8 cellular contexts compared by ENCODE assay signal in the genomic region with DNA sequence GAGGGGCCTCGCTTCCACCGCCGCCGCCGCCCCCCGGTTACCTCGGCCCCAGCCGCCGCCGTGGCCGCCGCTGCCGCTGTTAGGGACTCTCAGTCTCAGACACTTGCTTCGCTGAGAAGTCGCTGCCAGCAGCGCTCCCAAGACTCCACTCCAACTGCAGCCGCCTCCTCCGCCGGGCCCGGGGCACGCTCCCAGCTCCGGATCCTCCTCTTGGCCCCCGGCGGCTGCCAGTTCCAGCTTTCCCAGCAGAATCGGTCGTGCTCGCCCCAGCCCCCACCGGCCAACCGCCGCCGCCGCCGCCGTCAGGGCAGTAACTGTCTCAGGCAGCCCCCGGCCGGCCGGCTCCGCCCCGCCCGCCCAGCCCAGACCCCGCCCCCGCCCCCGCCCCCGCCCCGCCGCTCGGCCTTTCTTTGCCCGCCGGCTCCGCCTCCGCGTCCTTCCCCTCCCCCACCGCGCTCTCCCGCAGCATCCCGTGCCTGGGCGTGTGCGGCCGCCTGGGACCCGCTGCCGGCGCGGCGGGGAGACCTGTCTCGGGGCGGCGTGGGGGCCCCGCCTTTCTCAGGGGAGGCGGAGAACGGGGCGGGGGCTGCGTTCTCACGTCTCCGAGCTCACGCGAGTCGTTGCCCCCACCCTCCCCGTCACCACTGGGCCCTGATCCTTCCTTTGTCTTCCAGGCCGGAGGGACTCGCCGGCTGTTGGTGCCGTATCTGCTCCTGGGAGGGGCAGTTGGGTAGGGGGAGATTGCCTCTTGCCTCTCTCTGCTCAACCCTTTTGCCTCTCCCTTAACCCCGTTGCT. TPM values are rescaled to one million over a fixed set of nuclear protein-coding genes. Genes with fewer than 3 reads are reported as not detected.
DNase-seq lines count a peak whose midpoint lies in the region; ATAC-seq and TF ChIP-seq lines count a peak whose summit lies in the region.

A gene with protein sequence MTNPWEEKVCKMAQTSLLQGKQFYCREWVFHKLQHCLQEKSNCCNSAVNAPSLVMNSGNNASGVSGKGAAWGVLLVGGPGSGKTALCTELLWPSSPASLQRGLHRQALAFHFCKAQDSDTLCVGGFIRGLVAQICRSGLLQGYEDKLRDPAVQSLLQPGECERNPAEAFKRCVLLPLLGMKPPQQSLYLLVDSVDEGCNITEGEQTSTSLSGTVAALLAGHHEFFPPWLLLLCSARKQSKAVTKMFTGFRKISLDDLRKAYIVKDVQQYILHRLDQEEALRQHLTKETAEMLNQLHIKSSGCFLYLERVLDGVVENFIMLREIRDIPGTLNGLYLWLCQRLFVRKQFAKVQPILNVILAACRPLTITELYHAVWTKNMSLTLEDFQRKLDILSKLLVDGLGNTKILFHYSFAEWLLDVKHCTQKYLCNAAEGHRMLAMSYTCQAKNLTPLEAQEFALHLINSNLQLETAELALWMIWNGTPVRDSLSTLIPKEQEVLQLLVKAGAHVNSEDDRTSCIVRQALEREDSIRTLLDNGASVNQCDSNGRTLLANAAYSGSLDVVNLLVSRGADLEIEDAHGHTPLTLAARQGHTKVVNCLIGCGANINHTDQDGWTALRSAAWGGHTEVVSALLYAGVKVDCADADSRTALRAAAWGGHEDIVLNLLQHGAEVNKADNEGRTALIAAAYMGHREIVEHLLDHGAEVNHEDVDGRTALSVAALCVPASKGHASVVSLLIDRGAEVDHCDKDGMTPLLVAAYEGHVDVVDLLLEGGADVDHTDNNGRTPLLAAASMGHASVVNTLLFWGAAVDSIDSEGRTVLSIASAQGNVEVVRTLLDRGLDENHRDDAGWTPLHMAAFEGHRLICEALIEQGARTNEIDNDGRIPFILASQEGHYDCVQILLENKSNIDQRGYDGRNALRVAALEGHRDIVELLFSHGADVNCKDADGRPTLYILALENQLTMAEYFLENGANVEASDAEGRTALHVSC (N-terminal part only) (minus strand): TSS at position 316 of the 796 bp plus-strand sequence. CDS start 2,221 bp downstream, outside the sequence.

- no peaks in the 10 kb centered on the region for H3K27me3 ChIP-seq in HUES64 (ENCODE audit: insufficient read depth, low read length)
- H3K27me3 ChIP-seq in OCI-LY3 (ENCODE audit: low read depth, low read length), result no peaks in the 10 kb centered on the region
- H3K27me3 ChIP-seq in esophagus squamous epithelium, result no peaks in the 10 kb centered on the region
- H3K27me3 ChIP-seq in muscle layer of duodenum (ENCODE audit: low read depth, low read length), result no peaks in the 10 kb centered on the region

- H3K4me1 Mint-ChIP-seq in activated T-cell treated with anti-CD3 and anti-CD28 coated beads, Interleukin-2, amount 50 U/mL, for 72 hours (ENCODE audit: low read depth), result peaks cover 16% of the 10 kb centered on the region
- H3K4me1 Mint-ChIP-seq in stimulated activated effector memory CD8-positive, alpha-beta T cell treated with anti-CD3 and anti-CD28 coated beads, Interleukin-12 subunit alpha, Interleukin-12 subunit beta, amount 100 ng/mL, for 72 hours, result peaks cover 5% of the 10 kb centered on the region

- no peaks in the 10 kb centered on the region for H3K9me3 ChIP-seq in HUES64 (ENCODE audit: insufficient read depth, low read depth, low read length)
- no peaks in the 10 kb centered on the region for H3K9me3 ChIP-seq in OCI-LY3 (ENCODE audit: insufficient read depth, low read length)
- H3K9me3 ChIP-seq in esophagus squamous epithelium, result no peaks in the 10 kb centered on the region
- H3K9me3 ChIP-seq in muscle layer of duodenum (ENCODE audit: control insufficient read depth in 1 of 2, low read length in 2 of 2), result no peaks in the 10 kb centered on the region

- TF ChIP-seq CTCF in OCI-LY3 (IDR thresholded peaks at IDR 0.05; ENCODE audit: low read depth, low read length) (no peak), esophagus squamous epithelium (IDR thresholded peaks at IDR 0.05) (no peak)

- H3K36me3 ChIP-seq in HUES64 (ENCODE audit: insufficient read depth, low read length), result peaks cover 17% of the 10 kb centered on the region
- H3K36me3 ChIP-seq in OCI-LY3 (replicated peaks; ENCODE audit: low read depth, low read length), result no peaks in the 10 kb centered on the region
- H3K36me3 ChIP-seq in esophagus squamous epithelium, result peaks cover 0 to 1% (median 0%) of the 10 kb centered on the region in 3 donors
- peaks cover 0 to 8% of the 10 kb centered on the region in 2 donors for H3K36me3 ChIP-seq in muscle layer of duodenum (ENCODE audit: control insufficient read depth in 1 of 2, insufficient read depth in 2 of 2, low read length in 2 of 2)

- peak within 1 kb of the TSS; percentile 31 for H3K27ac Mint-ChIP-seq in activated T-cell treated with anti-CD3 and anti-CD28 coated beads, Interleukin-2, amount 50 U/mL, for 72 hours
- H3K27ac Mint-ChIP-seq in stimulated activated effector memory CD8-positive, alpha-beta T cell treated with anti-CD3 and anti-CD28 coated beads, Interleukin-12 subunit alpha, Interleukin-12 subunit beta, amount 100 ng/mL, for 72 hours, result no peak within 1 kb of the TSS

- peaks cover 48% of the 10 kb centered on the region for H3K4me1 ChIP-seq in HUES64 (ENCODE audit: insufficient read depth, low read length)
- no peaks in the 10 kb centered on the region for H3K4me1 ChIP-seq in OCI-LY3 (ENCODE audit: low read length)
- H3K4me1 ChIP-seq in esophagus squamous epithelium, result peaks cover 17 to 48% (median 21%) of the 10 kb centered on the region in 3 donors
- peaks cover 7 to 20% of the 10 kb centered on the region in 2 donors for H3K4me1 ChIP-seq in muscle layer of duodenum (ENCODE audit: control insufficient read depth in 1 of 2, insufficient read depth in 2 of 2, low read length in 2 of 2)

- H3K36me3 Mint-ChIP-seq in activated T-cell treated with anti-CD3 and anti-CD28 coated beads, Interleukin-2, amount 50 U/mL, for 72 hours (ENCODE audit: insufficient read depth in 2 of 2), result no peaks in the 10 kb centered on the region
- peaks cover 5% of the 10 kb centered on the region for H3K36me3 Mint-ChIP-seq in stimulated activated effector memory CD8-positive, alpha-beta T cell treated with anti-CD3 and anti-CD28 coated beads, Interleukin-12 subunit alpha, Interleukin-12 subunit beta, amount 100 ng/mL, for 72 hours

- no peaks in the 10 kb centered on the region for H3K27me3 Mint-ChIP-seq in activated T-cell treated with anti-CD3 and anti-CD28 coated beads, Interleukin-2, amount 50 U/mL, for 72 hours (ENCODE audit: low read depth)

- peak; percentile 61 for DNase-seq in DMS 273 treated with DMSO at 0.1 percent for 48 hours (lab: John Stamatoyannopoulos, UW)
- peak; percentile 69 to 77 for DNase-seq in activated T-cell treated with anti-CD3 and anti-CD28 coated beads, Interleukin-2, amount 50 U/mL, for 72 hours
- DNase-seq in esophagus squamous epithelium (lab: John Stamatoyannopoulos, UW), result peak; percentile 15
- peak; percentile 24 to 55 for DNase-seq in stimulated activated effector memory CD8-positive, alpha-beta T cell treated with anti-CD3 and anti-CD28 coated beads, Interleukin-12 subunit alpha, Interleukin-12 subunit beta, amount 100 ng/mL, for 72 hours (ENCODE audit: low spot score in 2 of 2)

- no peaks in the 10 kb centered on the region for H3K9me3 Mint-ChIP-seq in activated T-cell treated with anti-CD3 and anti-CD28 coated beads, Interleukin-2, amount 50 U/mL, for 72 hours
- H3K9me3 Mint-ChIP-seq in stimulated activated effector memory CD8-positive, alpha-beta T cell treated with anti-CD3 and anti-CD28 coated beads, Interleukin-12 subunit alpha, Interleukin-12 subunit beta, amount 100 ng/mL, for 72 hours, result no peaks in the 10 kb centered on the region

- H3K4me3 ChIP-seq in HUES64 (ENCODE audit: low read length), result peak within 1 kb of the TSS; percentile 97
- H3K4me3 ChIP-seq in OCI-LY3 (ENCODE audit: low read length), result peak within 1 kb of the TSS; percentile 78
- H3K4me3 ChIP-seq in esophagus squamous epithelium, result peak within 1 kb of the TSS; percentile 60 to 88 (median 84)
- H3K4me3 ChIP-seq in muscle layer of duodenum (ENCODE audit: low read depth in 1 of 2, low read length in 2 of 2), result peak within 1 kb of the TSS; percentile 82 to 95

- H3K27ac ChIP-seq in HUES64 (ENCODE audit: low read depth, low read length), result peak within 1 kb of the TSS; percentile 97
- peak within 1 kb of the TSS; percentile 36 for H3K27ac ChIP-seq in OCI-LY3 (ENCODE audit: low read length)
- peak within 1 kb of the TSS; percentile 84 to 96 (median 96) for H3K27ac ChIP-seq in esophagus squamous epithelium
- H3K27ac ChIP-seq in muscle layer of duodenum (ENCODE audit: low read length), result peak within 1 kb of the TSS; percentile 97

- peak; percentile 73 for ATAC-seq in GM21526 (IDR thresholded peaks at IDR 0.05; ENCODE audit: low FRiP score, unreplicated experiment)
- ATAC-seq in activated T-cell treated with anti-CD3 and anti-CD28 coated beads, Interleukin-2, amount 50 U/mL, for 72 hours (replicated peaks in 1 of 2), result peak; percentile 82 to 83
- ATAC-seq in stimulated activated effector memory CD8-positive, alpha-beta T cell treated with anti-CD3 and anti-CD28 coated beads, Interleukin-12 subunit alpha, Interleukin-12 subunit beta, amount 100 ng/mL, for 72 hours, result peak; percentile 83

- peak within 1 kb of the TSS; percentile 88 to 89 for H3K4me3 Mint-ChIP-seq in activated T-cell treated with anti-CD3 and anti-CD28 coated beads, Interleukin-2, amount 50 U/mL, for 72 hours
- H3K4me3 Mint-ChIP-seq in stimulated activated effector memory CD8-positive, alpha-beta T cell treated with anti-CD3 and anti-CD28 coated beads, Interleukin-12 subunit alpha, Interleukin-12 subunit beta, amount 100 ng/mL, for 72 hours, result no peak within 1 kb of the TSS

- H4K20me1 ChIP-seq in OCI-LY3 (ENCODE audit: insufficient read depth, low read length), result no peaks in the 10 kb centered on the region

- peak within 1 kb of the TSS; percentile 74 for H2AFZ ChIP-seq in OCI-LY3 (ENCODE audit: low read depth, low read length)

- H3K4me2 ChIP-seq in OCI-LY3 (ENCODE audit: low read length), result peak within 1 kb of the TSS; percentile 65

- H3K79me2 ChIP-seq in OCI-LY3 (ENCODE audit: low read length), result peaks cover 7% of the 10 kb centered on the region; the same call in 1 of the 2 replicates

- intact Hi-C loops in esophagus squamous epithelium (cut with DNase I), result no loop called here

- TF ChIP-seq POLR2A in esophagus squamous epithelium (IDR thresholded peaks at IDR 0.05), result peak in 2 of 4 donors; percentile 48 to 50

- under 1% methylated on average over 75 of the region's 83 CpGs for WGBS in HUES64
- WGBS in esophagus squamous epithelium, 2 donors, result 1% methylated on average over 22 to 25 of the region's 83 CpGs

- H3K9ac ChIP-seq in HUES64 (ENCODE audit: low read depth, low read length) (peak within 1 kb of the TSS; percentile 92), OCI-LY3 (ENCODE audit: low read length) (peak within 1 kb of the TSS; percentile 54)

RNA-seq across cellular contexts. Expression of the gene that starts here (rescaled TPM):
- polyA plus RNA-seq in HUES64 (2013, experiment 1 of 2), result 15.5 TPM
- polyA plus RNA-seq in HUES64 (2013, experiment 2 of 2), result 17.6 TPM
- 1 to 10 TPM in 1 of 2 donors, under 1 TPM in 1; 0.76 to 1.0 TPM for total RNA-seq in activated T-cell treated with anti-CD3 and anti-CD28 coated beads, Interleukin-2, amount 50 U/mL, for 72 hours
- 10 to 100 TPM in 3 of 4 donors, 1 to 10 TPM in 1; 8.9 to 19.0 (median 17.6) TPM for total RNA-seq in esophagus squamous epithelium

Comparison
In these comparisons a context has a peak if more than half of its experiments do, and no peak if none do; other contexts are left out.
1. Peak in every context shown above with its lines: DNase-seq, ATAC-seq, H3K4me3 ChIP-seq and H3K27ac ChIP-seq.
2. RNA of the gene that starts here (total RNA-seq): 8.9 to 19.0 TPM in esophagus squamous epithelium; 0.76 to 1.0 TPM in activated T-cell treated with anti-CD3 and anti-CD28 coated beads, Interleukin-2, amount 50 U/mL, for 72 hours; every median in the first group is over 4 times any median in the second.
3. DNase-seq: peak in every context shown above with its lines; median percentile 73 in activated T-cell treated with anti-CD3 and anti-CD28 coated beads, Interleukin-2, amount 50 U/mL, for 72 hours; 61 in DMS 273 treated with DMSO at 0.1 percent for 48 hours; 40 in stimulated activated effector memory CD8-positive, alpha-beta T cell treated with anti-CD3 and anti-CD28 coated beads, Interleukin-12 subunit alpha, Interleukin-12 subunit beta, amount 100 ng/mL, for 72 hours; 15 in esophagus squamous epithelium.
4. H3K27ac ChIP-seq: peak in every context shown above with its lines; median percentile 97 in HUES64; 97 in muscle layer of duodenum; 96 in esophagus squamous epithelium; 36 in OCI-LY3.